8 cellular contexts compared by ENCODE assay signal in genomic region chr3:191699546-191699945, GRCh38.
"Had no signal": no experiment of that assay in that cellular context is flagged by ENCODE, and none has a peak within 500 bp of the region (broad histone marks: within the 10 kb centered on the region; RNA-seq: fewer than 3 reads in every experiment).

No MANE protein-coding gene starts in this region.

- FAIRE-seq: G401.6, GM12891, GM12892, GM18507, GM19239 had no signal

- H3K4me3 ChIP-seq: GM12878 had no signal

- ATAC-seq: GM12878 had no signal

- DNase-seq: GDM1, GF-D8 had no signal
